In genomic region chr11:122601131-122602125, GRCh38 we compare ENCODE assay signal across 14 cellular contexts. TPM values are rescaled to one million over a fixed set of nuclear protein-coding genes. Genes with fewer than 3 reads are reported as not detected.
DNase-seq lines count a peak whose midpoint lies in the region; ATAC-seq and TF ChIP-seq lines count a peak whose summit lies in the region.
"Had no signal": no experiment of that assay in that cellular context is flagged by ENCODE, and none has a peak within 500 bp of the region (broad histone marks: within the 10 kb centered on the region; RNA-seq: fewer than 3 reads in every experiment).

No MANE protein-coding gene starts in this region.

- no peaks in the 10 kb centered on the region for H3K36me3 ChIP-seq in cardiac muscle cell
- H3K36me3 ChIP-seq in CD8-positive, alpha-beta memory T cell (ENCODE audit: insufficient read depth, low read length): no peaks in the 10 kb centered on the region
- H3K36me3 ChIP-seq in SJCRH30: no peaks in the 10 kb centered on the region
- H3K36me3 ChIP-seq: transverse colon had no signal

- in situ Hi-C loops in astrocyte of the cerebellum (cut with HindIII; ENCODE audit: low sequenced_read_pairs): no loop called here

- H3K9me3 ChIP-seq in cardiac muscle cell (ENCODE audit: low read depth) (no peaks in the 10 kb centered on the region), SJCRH30 (replicated peaks) (no peaks in the 10 kb centered on the region)
- no peaks in the 10 kb centered on the region for H3K9me3 ChIP-seq in CD8-positive, alpha-beta memory T cell (ENCODE audit: low read length)
- H3K9me3 ChIP-seq: transverse colon had no signal

- no peaks in the 10 kb centered on the region for H3K36me3 Mint-ChIP-seq in CD8-positive, alpha-beta memory T cell

- H3K27me3 ChIP-seq in cardiac muscle cell (no peaks in the 10 kb centered on the region), SJCRH30 (no peaks in the 10 kb centered on the region)
- no peaks in the 10 kb centered on the region for H3K27me3 ChIP-seq in CD8-positive, alpha-beta memory T cell (ENCODE audit: insufficient read depth, low read length, poor library complexity, severe bottlenecking)
- H3K27me3 ChIP-seq: transverse colon had no signal

- DNase-seq in cardiac muscle cell (ENCODE audit: low read depth in 1 of 2, low spot score in 1 of 2): peak; percentile 21 to 72
- DNase-seq in left ventricle myocardium superior: no peak
- peak; percentile 4 for DNase-seq in astrocyte of the cerebellum (ENCODE audit: low read depth)
- peak; percentile 71 for DNase-seq in iris pigment epithelial cell (ENCODE audit: low read depth)
- no peak for DNase-seq in CD8-positive, alpha-beta memory T cell
- no peak for DNase-seq in activated CD4-positive, alpha-beta T cell treated with anti-CD3 and anti-CD28 coated beads, Interleukin-2, amount 50 U/mL, for 1 hour
- DNase-seq in stimulated activated CD4-positive, alpha-beta T cell treated with anti-CD3 and anti-CD28 coated beads, Interleukin-2, amount 100 ng/mL, for 48 hours: no peak
- no peak for DNase-seq in SJCRH30
- DNase-seq: activated CD4-positive, alpha-beta T cell treated with anti-CD3 and anti-CD28 coated beads, Interleukin-2, amount 10 ng/mL, durations not matched to agents 7 days and 5 days; DND-41; foreskin melanocyte; NCI-H1930; transverse colon had no signal

- intact Hi-C loops in left ventricle myocardium superior (cut with micrococcal nuclease): no loop called here

- no peak overlapping the region for H3K27ac Mint-ChIP-seq in CD8-positive, alpha-beta memory T cell
- H3K27ac Mint-ChIP-seq: activated CD4-positive, alpha-beta T cell treated with anti-CD3 and anti-CD28 coated beads, Interleukin-2, amount 10 ng/mL, durations not matched to agents 7 days and 5 days had no signal

- CTCF ChIA-PET in CD8-positive, alpha-beta memory T cell (lab: Charles Lee): interaction anchor here (1.4 kb wide), 1 partner anchor 20 kb away, joined by 5 read pairs; no protein-coding TSS in a partner anchor

- H3K4me1 ChIP-seq in cardiac muscle cell (ENCODE audit: low read depth) (no peaks in the 10 kb centered on the region), SJCRH30 (no peaks in the 10 kb centered on the region)
- no peaks in the 10 kb centered on the region for H3K4me1 ChIP-seq in CD8-positive, alpha-beta memory T cell (ENCODE audit: insufficient read depth, low read length)
- H3K4me1 ChIP-seq: transverse colon had no signal

- no peak for ATAC-seq in left ventricle myocardium superior

- no peaks in the 10 kb centered on the region for H3K4me1 Mint-ChIP-seq in CD8-positive, alpha-beta memory T cell
- H3K4me1 Mint-ChIP-seq: activated CD4-positive, alpha-beta T cell treated with anti-CD3 and anti-CD28 coated beads, Interleukin-2, amount 10 ng/mL, durations not matched to agents 7 days and 5 days; neural crest cell had no signal

- no peak overlapping the region for H3K4me3 Mint-ChIP-seq in CD8-positive, alpha-beta memory T cell
- H3K4me3 Mint-ChIP-seq: activated CD4-positive, alpha-beta T cell treated with anti-CD3 and anti-CD28 coated beads, Interleukin-2, amount 10 ng/mL, durations not matched to agents 7 days and 5 days; neural crest cell had no signal

- H3K4me3 ChIP-seq in cardiac muscle cell (no peak overlapping the region), astrocyte of the cerebellum (ENCODE audit: low read depth, low read length) (no peak overlapping the region), SJCRH30 (no peak overlapping the region)
- H3K4me3 ChIP-seq in CD8-positive, alpha-beta memory T cell (ENCODE audit: low read length): no peak overlapping the region
- H3K4me3 ChIP-seq: transverse colon had no signal

- POLR2A ChIA-PET in CD8-positive, alpha-beta memory T cell (lab: Charles Lee): no interaction called here

- TF ChIP-seq CTCF in cardiac muscle cell (IDR thresholded peaks at IDR 0.05; ENCODE audit: low read depth, low read length) (no peak), astrocyte of the cerebellum (IDR thresholded peaks at IDR 0.05; ENCODE audit: low read depth, low read length, missing control alignments) (no peak)

- no peaks in the 10 kb centered on the region for H3K9me3 Mint-ChIP-seq in CD8-positive, alpha-beta memory T cell
- H3K9me3 Mint-ChIP-seq: activated CD4-positive, alpha-beta T cell treated with anti-CD3 and anti-CD28 coated beads, Interleukin-2, amount 10 ng/mL, durations not matched to agents 7 days and 5 days; neural crest cell had no signal

- H3K27me3 Mint-ChIP-seq in CD8-positive, alpha-beta memory T cell: peaks cover 3 to 34% of the 10 kb centered on the region in 2 donors

- H3K27ac ChIP-seq in cardiac muscle cell: peak overlapping the region; percentile 56
- H3K27ac ChIP-seq in CD8-positive, alpha-beta memory T cell (ENCODE audit: low read depth, low read length): no peak overlapping the region
- H3K27ac ChIP-seq in SJCRH30: no peak overlapping the region
- H3K27ac ChIP-seq: transverse colon had no signal

RNA-seq across cellular contexts. Expression of gene UBASH3B, which starts 54.1 kb away (rescaled TPM):
- total RNA-seq in cardiac muscle cell (0.32 and 2.7 TPM in 2 replicates), left ventricle myocardium superior (1.0 TPM)
- polyA plus RNA-seq in cardiac muscle cell: 1.5 TPM in 1 of 2 replicates, not detected in the other
- total RNA-seq in CD8-positive, alpha-beta memory T cell: 10 to 100 TPM; 34.6 to 36.4 TPM
- 12.0 TPM for polyA plus RNA-seq in CD8-positive, alpha-beta memory T cell
- 0.38 TPM in 2 replicates for total RNA-seq in SJCRH30 (2014; rRNA removed; shearing (Covaris generic))

Comparison
In these comparisons a context has a peak if more than half of its experiments do, and no peak if none do; other contexts are left out.
1. DNase-seq: peak in cardiac muscle cell (2 of 2), astrocyte of the cerebellum (single experiment) and iris pigment epithelial cell (single experiment); none in left ventricle myocardium superior (single experiment), CD8-positive, alpha-beta memory T cell (0 of 5), activated CD4-positive, alpha-beta T cell treated with anti-CD3 and anti-CD28 coated beads, Interleukin-2, amount 50 U/mL, for 1 hour (single experiment), stimulated activated CD4-positive, alpha-beta T cell treated with anti-CD3 and anti-CD28 coated beads, Interleukin-2, amount 100 ng/mL, for 48 hours (0 of 2) and SJCRH30 (0 of 2).